ENCODE assay signal across 8 cellular contexts in genomic region chr6:37222125-37222967, GRCh38. TPM values are rescaled to one million over a fixed set of nuclear protein-coding genes. Genes with fewer than 3 reads are reported as not detected.
A peak's percentile ranks its signal among the peaks of the same experiment; 100 is the strongest.
DNase-seq lines count a peak whose midpoint lies in the region; ATAC-seq and TF ChIP-seq lines count a peak whose summit lies in the region.

No MANE protein-coding gene starts in this region.

- H3K27me3 ChIP-seq in OCI-LY1 (ENCODE audit: insufficient read depth, low read length) (no peaks in the 10 kb centered on the region), esophagus muscularis mucosa (no peaks in the 10 kb centered on the region), muscle layer of colon (ENCODE audit: control insufficient read depth in 1 of 2, insufficient read depth in 2 of 2, low read length in 2 of 2) (no peaks in the 10 kb centered on the region)

- ATAC-seq in GM21447 (IDR thresholded peaks at IDR 0.05; ENCODE audit: unreplicated experiment): peak; percentile 92
- ATAC-seq in stimulated activated naive B cell treated with anti-CD40 and anti-IgM and Interleukin-4, amounts not matched to agents 10 μg/mL and 1 μg/mL and 100 μg/mL, for 72 hours (replicated peaks): peak; percentile 98

- H3K27ac Mint-ChIP-seq in stimulated activated naive B cell treated with anti-CD40 and anti-IgM and Interleukin-4, amounts not matched to agents 10 μg/mL and 1 μg/mL and 100 μg/mL, for 72 hours: peak overlapping the region; percentile 56

- peaks cover 16% of the 10 kb centered on the region for H3K4me1 ChIP-seq in OCI-LY1 (ENCODE audit: insufficient read depth, low read length, severe bottlenecking)
- H3K4me1 ChIP-seq in esophagus muscularis mucosa: peaks cover 0 to 16% (median 13%) of the 10 kb centered on the region in 4 donors
- peaks cover 3% of the 10 kb centered on the region for H3K4me1 ChIP-seq in muscle layer of colon (ENCODE audit: insufficient read depth, low read length)

- H3K36me3 ChIP-seq in OCI-LY1 (ENCODE audit: insufficient read depth, low read length) (no peaks in the 10 kb centered on the region), esophagus muscularis mucosa (no peaks in the 10 kb centered on the region), muscle layer of colon (ENCODE audit: insufficient read depth, low read length) (no peaks in the 10 kb centered on the region)

- no peaks in the 10 kb centered on the region for H3K9me3 Mint-ChIP-seq in stimulated activated naive B cell treated with anti-CD40 and anti-IgM and Interleukin-4, amounts not matched to agents 10 μg/mL and 1 μg/mL and 100 μg/mL, for 72 hours

- H4K20me1 ChIP-seq in OCI-LY1 (ENCODE audit: insufficient read depth, low read length): no peaks in the 10 kb centered on the region

- H3K27ac ChIP-seq in OCI-LY1 (ENCODE audit: low read depth, low read length, poor library complexity, severe bottlenecking): no peak overlapping the region
- peak overlapping the region in 3 of 4 donors; percentile 10 to 20 (median 19) for H3K27ac ChIP-seq in esophagus muscularis mucosa (replicated peaks in 1 of 4)
- H3K27ac ChIP-seq in muscle layer of colon (ENCODE audit: low read depth, low read length): no peak overlapping the region

- no peaks in the 10 kb centered on the region for H3K9me2 ChIP-seq in OCI-LY1 (ENCODE audit: low read depth, low read length)

- H3K79me2 ChIP-seq in OCI-LY1 (ENCODE audit: insufficient read depth, low read length): no peaks in the 10 kb centered on the region

- DNase-seq in D341Med (ENCODE audit: low spot score): peak; percentile 84
- peak in 71 of 76 experiments; percentile 38 to 85 (median 67) for DNase-seq in HUDEP-2 (lab: John Stamatoyannopoulos, UW; ENCODE audit: unreplicated experiment in 76 of 76)
- DNase-seq in activated T-cell treated with anti-CD3 and anti-CD28 coated beads for 4 hours: peak; percentile 33
- no peak for DNase-seq in esophagus muscularis mucosa (ENCODE audit: extremely low spot score)
- peak; percentile 74 for DNase-seq in stimulated activated naive B cell treated with anti-CD40 and anti-IgM and Interleukin-4, amounts not matched to agents 10 μg/mL and 1 μg/mL and 100 μg/mL, for 72 hours

- no peaks in the 10 kb centered on the region for H3K9me3 ChIP-seq in OCI-LY1 (ENCODE audit: low read length)
- H3K9me3 ChIP-seq in esophagus muscularis mucosa: no peaks in the 10 kb centered on the region
- no peaks in the 10 kb centered on the region for H3K9me3 ChIP-seq in muscle layer of colon (ENCODE audit: low read length)

- H2AFZ ChIP-seq in OCI-LY1 (ENCODE audit: low read length): peak overlapping the region; percentile 84

- peak overlapping the region; percentile 40; the same call in 1 of the 2 replicates for H3K9ac ChIP-seq in OCI-LY1 (ENCODE audit: low read length)
- H3K9ac ChIP-seq in muscle layer of colon (ENCODE audit: low read length): no peak overlapping the region

- TF ChIP-seq POLR2A in esophagus muscularis mucosa (IDR thresholded peaks at IDR 0.05; ENCODE audit: low read depth): no peak

- H3F3A ChIP-seq in OCI-LY1 (ENCODE audit: insufficient read depth, low read length): no peaks in the 10 kb centered on the region

- TF ChIP-seq CTCF in OCI-LY1 (IDR thresholded peaks at IDR 0.05; ENCODE audit: low read length) (no peak), esophagus muscularis mucosa (IDR thresholded peaks at IDR 0.05) (no peak)

- peaks cover 10 to 17% of the 10 kb centered on the region in 2 donors for H3K4me1 Mint-ChIP-seq in stimulated activated naive B cell treated with anti-CD40 and anti-IgM and Interleukin-4, amounts not matched to agents 10 μg/mL and 1 μg/mL and 100 μg/mL, for 72 hours

- TF ChIP-seq EP300 in esophagus muscularis mucosa (IDR thresholded peaks at IDR 0.05): no peak

- peak overlapping the region; percentile 80 to 84 for H3K4me3 Mint-ChIP-seq in stimulated activated naive B cell treated with anti-CD40 and anti-IgM and Interleukin-4, amounts not matched to agents 10 μg/mL and 1 μg/mL and 100 μg/mL, for 72 hours

- WGBS in esophagus muscularis mucosa: 3% methylated on average over 13 of the region's 39 CpGs

- H3K4me2 ChIP-seq in OCI-LY1 (ENCODE audit: low read length): peak overlapping the region; percentile 79

- peak overlapping the region; percentile 67 for H3K4me3 ChIP-seq in OCI-LY1 (ENCODE audit: low read depth, low read length, poor library complexity, severe bottlenecking)
- H3K4me3 ChIP-seq in esophagus muscularis mucosa: peak overlapping the region; percentile 55 to 68 (median 60)
- peak overlapping the region; percentile 38 to 56 for H3K4me3 ChIP-seq in muscle layer of colon (ENCODE audit: low read depth in 1 of 2, low read length in 2 of 2)

- intact Hi-C loops in esophagus muscularis mucosa (cut with DNase I): no loop called here

- no peaks in the 10 kb centered on the region for H3K27me3 Mint-ChIP-seq in stimulated activated naive B cell treated with anti-CD40 and anti-IgM and Interleukin-4, amounts not matched to agents 10 μg/mL and 1 μg/mL and 100 μg/mL, for 72 hours

- H3K36me3 Mint-ChIP-seq in stimulated activated naive B cell treated with anti-CD40 and anti-IgM and Interleukin-4, amounts not matched to agents 10 μg/mL and 1 μg/mL and 100 μg/mL, for 72 hours: no peaks in the 10 kb centered on the region

RNA-seq across cellular contexts. Expression of gene TBC1D22B, which starts 35.2 kb away (rescaled TPM):
- 10 to 100 TPM in 1 of 4 donors, 1 to 10 TPM in 3; 7.3 to 10.2 (median 8.6) TPM for total RNA-seq in esophagus muscularis mucosa

RNA-seq across cellular contexts. Expression of gene TMEM217, which starts 35.6 kb away (rescaled TPM):
- total RNA-seq in esophagus muscularis mucosa: under 1 TPM in 3 of 4 donors, not detected in 1; 0.26 to 0.99 (median 0.57) TPM

RNA-seq across cellular contexts. Expression of gene PIM1, which starts 52.4 kb away (rescaled TPM):
- total RNA-seq in esophagus muscularis mucosa: 100 to 1,000 TPM in 1 of 4 donors, 10 to 100 TPM in 3; 26.0 to 176 (median 26.5) TPM

Comparison
In these comparisons a context has a peak if more than half of its experiments do, and no peak if none do; other contexts are left out.
1. H3K27ac ChIP-seq: peak in esophagus muscularis mucosa (3 of 4); none in OCI-LY1 (single experiment) and muscle layer of colon (single experiment).
2. Peak in every context shown above with its lines, with median percentiles within 50 percentile points of each other: H3K4me3 ChIP-seq.